ENCODE assay signal across 9 cellular contexts in genomic region chr9:136686534-136686793, GRCh38. TPM values are rescaled to one million over a fixed set of nuclear protein-coding genes. Genes with fewer than 3 reads are reported as not detected.
DNase-seq lines count a peak whose midpoint lies in the region; ATAC-seq, FAIRE-seq and TF ChIP-seq lines count a peak whose summit lies in the region.
"Had no signal": no experiment of that assay in that cellular context is flagged by ENCODE, and none has a peak within 500 bp of the region (broad histone marks: within the 10 kb centered on the region; RNA-seq: fewer than 3 reads in every experiment).

No MANE protein-coding gene starts in this region.

- H3K4me1 ChIP-seq in adipocyte (ENCODE audit: control insufficient read depth, insufficient read depth, low read length) (peaks cover 36% of the 10 kb centered on the region), HepG2 (ENCODE audit: insufficient read depth, low read length) (peaks cover 49% of the 10 kb centered on the region), transverse colon (peaks cover 28 to 58% (median 35%) of the 10 kb centered on the region in 4 donors)

- no peak for TF ChIP-seq POLR2A in HepG2 (IDR thresholded peaks at IDR 0.05; ENCODE audit: insufficient read depth in 1 of 2, low read depth in 2 of 2, low read length in 2 of 2)
- TF ChIP-seq POLR2A in transverse colon (IDR thresholded peaks at IDR 0.05): no peak

- peaks cover 4% of the 10 kb centered on the region for H3K27me3 Mint-ChIP-seq in activated T-cell treated with anti-CD3 and anti-CD28 coated beads, Interleukin-2, amount 50 U/mL, for 24 hours

- no peaks in the 10 kb centered on the region for H3K79me2 ChIP-seq in HepG2 (ENCODE audit: insufficient read depth, low read length)

- no peaks in the 10 kb centered on the region for H3K27me3 ChIP-seq in adipocyte (replicated peaks; ENCODE audit: control insufficient read depth, insufficient read depth, low read length)
- H3K27me3 ChIP-seq in HepG2 (ENCODE audit: control insufficient read depth in 1 of 2, insufficient read depth in 2 of 2, low read length in 2 of 2): peaks cover 15 to 56% of the 10 kb centered on the region in 2 experiments
- H3K27me3 ChIP-seq in transverse colon: no peaks in the 10 kb centered on the region

- H3K36me3 ChIP-seq in adipocyte (ENCODE audit: control insufficient read depth, insufficient read depth, low read length, severe bottlenecking): peaks cover 12% of the 10 kb centered on the region
- H3K36me3 ChIP-seq in HepG2 (replicated peaks in 1 of 2; ENCODE audit: control insufficient read depth in 1 of 2, insufficient read depth in 2 of 2, low read length in 2 of 2): no peaks in the 10 kb centered on the region
- no peaks in the 10 kb centered on the region for H3K36me3 ChIP-seq in transverse colon

- H3K4me1 Mint-ChIP-seq in activated T-cell treated with anti-CD3 and anti-CD28 coated beads, Interleukin-2, amount 50 U/mL, for 24 hours (ENCODE audit: low read depth): peaks cover 6% of the 10 kb centered on the region

- no TSS peak for BruUV-seq in HepG2 (replicated peaks; lab: Mats Ljungman, UMichigan)

- no peaks in the 10 kb centered on the region for H3K9me3 Mint-ChIP-seq in activated T-cell treated with anti-CD3 and anti-CD28 coated beads, Interleukin-2, amount 50 U/mL, for 24 hours

- TF ChIP-seq EP300 in HepG2 (IDR thresholded peaks at IDR 0.05; ENCODE audit: low read depth in 2 of 2, low read length in 2 of 2) (no peak), HepG2 (CRISPR knock-in tag; IDR thresholded peaks at IDR 0.05; ENCODE audit: borderline replicate concordance) (no peak), transverse colon (IDR thresholded peaks at IDR 0.05; ENCODE audit: low read depth) (no peak)

- intact Hi-C loops in HepG2 (cut with micrococcal nuclease; ENCODE audit: unreplicated experiment) (no loop called here), transverse colon (cut with DNase I; ENCODE audit: low total_unique reads) (loop anchor here (5.0 kb wide), 1 partner anchor 41 kb away; no protein-coding TSS in a partner anchor)

- H4K20me1 ChIP-seq in HepG2 (ENCODE audit: insufficient read depth, low read length): no peaks in the 10 kb centered on the region

- no peak overlapping the region for H2AFZ ChIP-seq in HepG2 (ENCODE audit: low read length)

- no peaks in the 10 kb centered on the region for H3K36me3 Mint-ChIP-seq in activated T-cell treated with anti-CD3 and anti-CD28 coated beads, Interleukin-2, amount 50 U/mL, for 24 hours (ENCODE audit: low read depth)

- no peak overlapping the region for H3K27ac Mint-ChIP-seq in activated T-cell treated with anti-CD3 and anti-CD28 coated beads, Interleukin-2, amount 50 U/mL, for 24 hours

- in situ Hi-C loops in HepG2 (cut with HindIII; ENCODE audit: extremely low pct_ligation_motif_present, low pct_unique_long_range_greater_than_20kb) (no loop called here), transverse colon (cut with MboI; ENCODE audit: low pct_ligation_motif_present in 1 of 4, low pct_unique_long_range_greater_than_20kb in 1 of 4, low sequenced_read_pairs in 3 of 4) (no loop called here)

- TF ChIP-seq CTCF in HepG2 (CRISPR knock-in tag; IDR thresholded peaks at IDR 0.05) (no peak), transverse colon (IDR thresholded peaks at IDR 0.05) (no peak)

- peak overlapping the region; percentile 78 for H3K4me3 Mint-ChIP-seq in activated T-cell treated with anti-CD3 and anti-CD28 coated beads, Interleukin-2, amount 50 U/mL, for 24 hours

- no peak for DNase-seq in activated T-cell treated with anti-CD3 and anti-CD28 coated beads, Interleukin-2, amount 50 U/mL, for 24 hours
- no peak for DNase-seq in activated T-cell treated with anti-CD3 and anti-CD28 coated beads for 4 hours
- DNase-seq in adipocyte (ENCODE audit: low read depth): no peak
- no peak for DNase-seq in HepG2 (ENCODE audit: low spot score)
- no peak for DNase-seq in transverse colon
- no peak for DNase-seq in HK-2 (ENCODE audit: unreplicated experiment)

- 0% methylated on average over 1 of the region's 20 CpGs for WGBS in HepG2 (ENCODE audit: low lambda C conversion rate)
- WGBS in transverse colon (ENCODE audit: low coverage in 1 of 2), 2 donors: 3% methylated on average over 11 of the region's 20 CpGs; no CpG with 5 or more reads in 1 of the 2 donors

- FAIRE-seq in HepG2 (lab: Jason Lieb, UNC): no peak

- H3K27ac ChIP-seq in HepG2 (ENCODE audit: extremely low read length, insufficient read depth, low read length) (no peak overlapping the region), transverse colon (peak overlapping the region; percentile 88 to 94 (median 90))

- peak overlapping the region; percentile 68 for H3K4me2 ChIP-seq in HepG2 (ENCODE audit: low read depth, low read length)

- peak overlapping the region; percentile 93 for H3K4me3 ChIP-seq in adipocyte (ENCODE audit: low read length)
- peak overlapping the region; percentile 42 to 75 (median 57); a peak in 5 of 6 replicates for H3K4me3 ChIP-seq in HepG2 (replicated peaks in 1 of 3; ENCODE audit: insufficient read depth in 1 of 3, low read depth in 2 of 3, low read length in 3 of 3)
- peak overlapping the region; percentile 64 to 87 (median 78) for H3K4me3 ChIP-seq in transverse colon

- TF ChIP-seq RAD21 in HepG2 (CRISPR knock-in tag; IDR thresholded peaks at IDR 0.05): no peak

- CTCF ChIA-PET in HepG2 (lab: Yijun Ruan, JAX; ENCODE audit: low intra/inter-chr PET ratio, low total read pairs): no interaction called here

- POLR2A ChIA-PET in HepG2 (lab: Yijun Ruan, JAX): interaction anchor here (1.6 kb wide), 1 partner anchor 11 kb away, joined by 4 read pairs; no protein-coding TSS in a partner anchor

- no peaks in the 10 kb centered on the region for H3K9me3 ChIP-seq in adipocyte (ENCODE audit: control insufficient read depth, low read length)
- H3K9me3 ChIP-seq in HepG2 (ENCODE audit: low read length): no peaks in the 10 kb centered on the region
- no peaks in the 10 kb centered on the region for H3K9me3 ChIP-seq in transverse colon

- peak overlapping the region; percentile 96 for H3K9ac ChIP-seq in adipocyte (ENCODE audit: low read length)
- peak overlapping the region; percentile 54; the same call in 1 of the 2 replicates for H3K9ac ChIP-seq in HepG2 (ENCODE audit: insufficient read depth, low read depth, low read length)

- no peak for ATAC-seq in HepG2
- no peak for ATAC-seq in GM21526 (IDR thresholded peaks at IDR 0.05; ENCODE audit: low FRiP score, unreplicated experiment)
- no peak for ATAC-seq in HG02678 (IDR thresholded peaks at IDR 0.05; ENCODE audit: unreplicated experiment)

RNA-seq across cellular contexts. Expression of gene AGPAT2, which starts 0.8 kb away (rescaled TPM):
- total RNA-seq in HepG2 (2016; rRNA removed; fragmentation: Illumina TruSeq; extraction: Trizol) (2.5 and 3.9 TPM in 2 replicates), transverse colon (100 to 1,000 TPM; 245 to 441 (median 290) TPM)
- total RNA-seq in HepG2 (2016; cell fraction: cytosol; rRNA removed; fragmentation: Illumina TruSeq; extraction: Trizol; ENCODE audit: low read depth): 5.2 and 5.9 TPM in 2 replicates
- 2.1 and 3.5 TPM in 2 replicates for total RNA-seq in HepG2 (2016; cell fraction: insoluble cytoplasmic fraction; rRNA removed; fragmentation: Illumina TruSeq; extraction: Trizol)
- 6.3 and 6.7 TPM in 2 replicates for total RNA-seq in HepG2 (2016; cell fraction: membrane; rRNA removed; fragmentation: Illumina TruSeq; extraction: Trizol)
- 3.1 and 3.9 TPM in 2 replicates for total RNA-seq in HepG2 (2016; cell fraction: nucleus; rRNA removed; fragmentation: Illumina TruSeq; extraction: Trizol)
- 25.8 and 33.0 TPM in 2 replicates for polyA plus RNA-seq in HepG2 (2011; rRNA removed)
- 34.1 and 37.6 TPM in 2 replicates for polyA plus RNA-seq in HepG2 (2011; cell fraction: cytosol; rRNA removed)
- 32.1 and 35.6 TPM in 2 replicates for polyA plus RNA-seq in HepG2 (2011; cell fraction: nucleus; rRNA removed)
- polyA plus RNA-seq in HepG2 (2012): 9.3 and 10.6 TPM in 2 replicates
- 8.4 and 9.1 TPM in 2 replicates for polyA plus RNA-seq in HepG2 (2016; cell fraction: cytosol; fragmentation: Illumina TruSeq; extraction: Trizol; ENCODE audit: low read depth)
- 3.6 and 3.8 TPM in 2 replicates for polyA plus RNA-seq in HepG2 (2016; cell fraction: insoluble cytoplasmic fraction; fragmentation: Illumina TruSeq; extraction: Trizol; ENCODE audit: low read depth)
- polyA plus RNA-seq in HepG2 (2016; cell fraction: membrane; fragmentation: Illumina TruSeq; extraction: Trizol; ENCODE audit: low read depth): 9.7 and 9.8 TPM in 2 replicates
- 8.2 and 8.4 TPM in 2 replicates for polyA plus RNA-seq in HepG2 (2016; cell fraction: nucleus; fragmentation: Illumina TruSeq; extraction: Trizol; ENCODE audit: insufficient read depth, low read depth)
- polyA minus RNA-seq in HepG2 (2011; rRNA and poly(A)+ RNA removed; ENCODE audit: low replicate concordance): 34.1 and 96.5 TPM in 2 replicates
- polyA minus RNA-seq in HepG2 (2011; cell fraction: cytosol; rRNA and poly(A)+ RNA removed): 12.3 and 17.9 TPM in 2 replicates
- 6.1 and 6.2 TPM in 2 replicates for polyA minus RNA-seq in HepG2 (2011; cell fraction: nucleus; rRNA and poly(A)+ RNA removed)

RNA-seq across cellular contexts. Expression of gene EGFL7, which starts 23.7 kb away (rescaled TPM):
- 0.20 TPM in 1 of 2 replicates, not detected in the other for total RNA-seq in HepG2 (2016; rRNA removed; fragmentation: Illumina TruSeq; extraction: Trizol)
- total RNA-seq in HepG2 (2016; cell fraction: cytosol; rRNA removed; fragmentation: Illumina TruSeq; extraction: Trizol; ENCODE audit: low read depth): 0.61 and 0.88 TPM in 2 replicates
- total RNA-seq in HepG2 (2016; cell fraction: insoluble cytoplasmic fraction; rRNA removed; fragmentation: Illumina TruSeq; extraction: Trizol): 0.19 and 0.32 TPM in 2 replicates
- 0.59 and 0.93 TPM in 2 replicates for total RNA-seq in HepG2 (2016; cell fraction: membrane; rRNA removed; fragmentation: Illumina TruSeq; extraction: Trizol)
- total RNA-seq in HepG2 (2016; cell fraction: nucleus; rRNA removed; fragmentation: Illumina TruSeq; extraction: Trizol): 0.40 TPM in 1 of 2 replicates, not detected in the other
- polyA plus RNA-seq in HepG2 (2011; rRNA removed): 5.1 and 10.3 TPM in 2 replicates
- polyA plus RNA-seq in HepG2 (2011; cell fraction: cytosol; rRNA removed): 7.6 and 12.5 TPM in 2 replicates
- polyA plus RNA-seq in HepG2 (2011; cell fraction: nucleus; rRNA removed): 20.6 and 22.6 TPM in 2 replicates
- polyA plus RNA-seq in HepG2 (2012): 1.6 and 2.3 TPM in 2 replicates
- 0.54 and 0.89 TPM in 2 replicates for polyA plus RNA-seq in HepG2 (2016; cell fraction: cytosol; fragmentation: Illumina TruSeq; extraction: Trizol; ENCODE audit: low read depth)
- 0.20 and 0.56 TPM in 2 replicates for polyA plus RNA-seq in HepG2 (2016; cell fraction: insoluble cytoplasmic fraction; fragmentation: Illumina TruSeq; extraction: Trizol; ENCODE audit: low read depth)
- polyA plus RNA-seq in HepG2 (2016; cell fraction: membrane; fragmentation: Illumina TruSeq; extraction: Trizol; ENCODE audit: low read depth): 0.68 and 0.72 TPM in 2 replicates
- polyA plus RNA-seq in HepG2 (2016; cell fraction: nucleus; fragmentation: Illumina TruSeq; extraction: Trizol; ENCODE audit: insufficient read depth, low read depth): not detected in 2 replicates
- polyA minus RNA-seq in HepG2 (2011; rRNA and poly(A)+ RNA removed; ENCODE audit: low replicate concordance): 3.6 and 4.7 TPM in 2 replicates
- 3.1 and 3.3 TPM in 2 replicates for polyA minus RNA-seq in HepG2 (2011; cell fraction: cytosol; rRNA and poly(A)+ RNA removed)
- polyA minus RNA-seq in HepG2 (2011; cell fraction: nucleus; rRNA and poly(A)+ RNA removed): 1.9 and 3.0 TPM in 2 replicates
- total RNA-seq in transverse colon: 10 to 100 TPM; 12.3 to 64.7 (median 33.6) TPM

RNA-seq across cellular contexts. Expression of gene DIPK1B, which starts 25.9 kb away (rescaled TPM):
- 0.18 and 0.28 TPM in 2 replicates for total RNA-seq in HepG2 (2016; rRNA removed; fragmentation: Illumina TruSeq; extraction: Trizol)
- total RNA-seq in HepG2 (2016; cell fraction: cytosol; rRNA removed; fragmentation: Illumina TruSeq; extraction: Trizol; ENCODE audit: low read depth): 0.91 and 1.1 TPM in 2 replicates
- total RNA-seq in HepG2 (2016; cell fraction: insoluble cytoplasmic fraction; rRNA removed; fragmentation: Illumina TruSeq; extraction: Trizol): 0.28 and 0.41 TPM in 2 replicates
- total RNA-seq in HepG2 (2016; cell fraction: membrane; rRNA removed; fragmentation: Illumina TruSeq; extraction: Trizol): 0.99 and 1.2 TPM in 2 replicates
- 0.16 TPM in 1 of 2 replicates, not detected in the other for total RNA-seq in HepG2 (2016; cell fraction: nucleus; rRNA removed; fragmentation: Illumina TruSeq; extraction: Trizol)
- 3.9 and 7.2 TPM in 2 replicates for polyA plus RNA-seq in HepG2 (2011; rRNA removed)
- polyA plus RNA-seq in HepG2 (2011; cell fraction: cytosol; rRNA removed): 4.8 and 7.5 TPM in 2 replicates
- polyA plus RNA-seq in HepG2 (2011; cell fraction: nucleus; rRNA removed): 17.3 and 19.2 TPM in 2 replicates
- 3.2 TPM in 2 replicates for polyA plus RNA-seq in HepG2 (2012)
- 1.3 TPM in 2 replicates for polyA plus RNA-seq in HepG2 (2016; cell fraction: cytosol; fragmentation: Illumina TruSeq; extraction: Trizol; ENCODE audit: low read depth)
- 0.28 and 0.45 TPM in 2 replicates for polyA plus RNA-seq in HepG2 (2016; cell fraction: insoluble cytoplasmic fraction; fragmentation: Illumina TruSeq; extraction: Trizol; ENCODE audit: low read depth)
- polyA plus RNA-seq in HepG2 (2016; cell fraction: membrane; fragmentation: Illumina TruSeq; extraction: Trizol; ENCODE audit: low read depth): 1.1 TPM in 2 replicates
- polyA plus RNA-seq in HepG2 (2016; cell fraction: nucleus; fragmentation: Illumina TruSeq; extraction: Trizol; ENCODE audit: insufficient read depth, low read depth): 0.56 and 0.57 TPM in 2 replicates
- 0.07 and 7.1 TPM in 2 replicates for polyA minus RNA-seq in HepG2 (2011; rRNA and poly(A)+ RNA removed; ENCODE audit: low replicate concordance)
- polyA minus RNA-seq in HepG2 (2011; cell fraction: cytosol; rRNA and poly(A)+ RNA removed): 2.7 and 3.6 TPM in 2 replicates
- polyA minus RNA-seq in HepG2 (2011; cell fraction: nucleus; rRNA and poly(A)+ RNA removed): 1.2 TPM in 2 replicates
- total RNA-seq in transverse colon: 10 to 100 TPM in 1 of 4 donors, 1 to 10 TPM in 3; 3.5 to 12.3 (median 3.9) TPM

RNA-seq across cellular contexts. Expression of gene LCN10, which starts 56.3 kb away (rescaled TPM):
- 0.14 and 0.53 TPM in 2 replicates for total RNA-seq in HepG2 (2016; rRNA removed; fragmentation: Illumina TruSeq; extraction: Trizol)
- not detected in 2 replicates for total RNA-seq in HepG2 (2016; cell fraction: cytosol; rRNA removed; fragmentation: Illumina TruSeq; extraction: Trizol; ENCODE audit: low read depth)
- 0.13 and 0.19 TPM in 2 replicates for total RNA-seq in HepG2 (2016; cell fraction: insoluble cytoplasmic fraction; rRNA removed; fragmentation: Illumina TruSeq; extraction: Trizol)
- 0.34 TPM in 2 replicates for total RNA-seq in HepG2 (2016; cell fraction: membrane; rRNA removed; fragmentation: Illumina TruSeq; extraction: Trizol)
- total RNA-seq in HepG2 (2016; cell fraction: nucleus; rRNA removed; fragmentation: Illumina TruSeq; extraction: Trizol): 0.22 TPM in 1 of 2 replicates, not detected in the other
- polyA plus RNA-seq in HepG2 (2011; rRNA removed): 0.61 and 0.84 TPM in 2 replicates
- 0.82 and 1.0 TPM in 2 replicates for polyA plus RNA-seq in HepG2 (2011; cell fraction: cytosol; rRNA removed)
- polyA plus RNA-seq in HepG2 (2011; cell fraction: nucleus; rRNA removed): 0.85 and 1.8 TPM in 2 replicates
- polyA plus RNA-seq in HepG2 (2012): 1.5 and 1.8 TPM in 2 replicates
- polyA plus RNA-seq in HepG2 (2016; cell fraction: cytosol; fragmentation: Illumina TruSeq; extraction: Trizol; ENCODE audit: low read depth): 0.18 and 0.24 TPM in 2 replicates
- 0.27 and 0.43 TPM in 2 replicates for polyA plus RNA-seq in HepG2 (2016; cell fraction: insoluble cytoplasmic fraction; fragmentation: Illumina TruSeq; extraction: Trizol; ENCODE audit: low read depth)
- polyA plus RNA-seq in HepG2 (2016; cell fraction: membrane; fragmentation: Illumina TruSeq; extraction: Trizol; ENCODE audit: low read depth): 0.15 and 0.43 TPM in 2 replicates
- 0.41 and 0.74 TPM in 2 replicates for polyA plus RNA-seq in HepG2 (2016; cell fraction: nucleus; fragmentation: Illumina TruSeq; extraction: Trizol; ENCODE audit: insufficient read depth, low read depth)
- polyA minus RNA-seq in HepG2 (2011; rRNA and poly(A)+ RNA removed; ENCODE audit: low replicate concordance): 0.30 and 1.0 TPM in 2 replicates
- polyA minus RNA-seq in HepG2 (2011; cell fraction: cytosol; rRNA and poly(A)+ RNA removed): not detected in 2 replicates
- polyA minus RNA-seq in HepG2 (2011; cell fraction: nucleus; rRNA and poly(A)+ RNA removed): not detected in 2 replicates
- 10 to 100 TPM in 1 of 4 donors, 1 to 10 TPM in 2, under 1 TPM in 1; 0.96 to 33.6 (median 3.3) TPM for total RNA-seq in transverse colon
- total RNA-seq: SK-MEL-5 had no signal

Comparison
In these comparisons a context has a peak if more than half of its experiments do, and no peak if none do; other contexts are left out.
1. RNA of gene AGPAT2, which starts 0.8 kb away (total RNA-seq): 245 to 441 TPM in transverse colon; 2.1 to 6.7 TPM in HepG2; every median in the first group is over 10 times any median in the second.
2. RNA of gene EGFL7, which starts 23.7 kb away (total RNA-seq): 12.3 to 64.7 TPM in transverse colon; 0.19 to 0.93 TPM in HepG2; every median in the first group is over 4 times any median in the second.
3. Peak in every context shown above with its lines, with median percentiles within 50 percentile points of each other: H3K4me3 ChIP-seq.